In the genomic region with DNA sequence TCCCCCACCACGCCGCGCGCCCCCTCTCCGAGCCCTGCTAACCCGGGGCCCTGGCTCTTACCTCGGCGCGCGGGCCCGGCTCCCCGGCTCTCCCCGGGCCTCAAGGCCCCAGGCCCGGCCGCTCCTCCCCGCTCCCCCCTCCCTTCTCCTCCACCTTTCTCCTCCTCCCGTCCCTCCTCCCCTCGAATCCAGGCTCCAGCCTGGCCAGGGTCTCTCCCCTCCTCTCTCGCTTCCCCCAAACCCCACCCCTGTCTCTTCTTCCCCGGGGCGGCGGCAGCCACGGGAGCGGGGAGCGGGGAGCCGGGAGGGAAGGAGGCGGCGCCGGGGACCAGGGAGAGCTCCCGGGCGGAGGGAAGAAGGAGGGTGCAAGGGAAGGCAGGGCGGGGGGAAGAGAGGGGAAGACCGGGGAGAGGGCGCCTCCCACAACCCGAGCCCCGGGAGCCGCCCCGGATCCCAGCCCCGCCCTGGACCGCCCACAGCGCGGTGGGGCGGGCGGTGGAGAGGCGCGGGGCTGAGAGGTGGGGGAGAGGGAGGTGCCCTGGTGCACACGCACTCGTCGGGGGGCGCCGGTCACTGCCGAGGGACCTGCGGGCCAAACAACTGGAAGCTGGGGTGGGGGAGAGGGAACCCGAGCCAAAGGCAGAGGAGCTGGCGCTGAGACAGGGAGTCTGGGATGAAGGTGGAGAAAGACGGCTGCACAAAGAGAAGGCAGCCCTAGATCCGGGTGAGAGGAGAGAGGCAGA, we compare ENCODE assay signal across 1 cellular context.
A peak's percentile ranks its signal among the peaks of the same experiment; 100 is the strongest.
TF ChIP-seq lines count a peak whose summit lies in the region.

GABBR1 (minus strand) TSS at position 395 of the 743 bp plus-strand sequence. CDS start 798 bp downstream, outside the sequence.

TF ChIP-seq in K562, 482 proteins besides CTCF, POLR2A, EP300 and RAD21 (continued from another document and continues in another):
- TF ChIP-seq CHD7 (IDR thresholded peaks at IDR 0.05; ENCODE audit: low read depth, low read length) (no peak), NCOA1 (IDR thresholded peaks at IDR 0.05; ENCODE audit: low read depth) (0 out of 2 replicates have a peak, but pooled peaks have one; percentile 7), STAG1 (CRISPR knock-in tag; IDR thresholded peaks at IDR 0.05; ENCODE audit: borderline replicate concordance) (no peak), SOX6 (IDR thresholded peaks at IDR 0.05) (no peak), MED1 (CRISPR knock-in tag; IDR thresholded peaks at IDR 0.05; ENCODE audit: borderline replicate concordance) (no peak), ZNF217 (CRISPR knock-in tag; IDR thresholded peaks at IDR 0.05) (no peak), ZBTB11 (CRISPR knock-in tag; IDR thresholded peaks at IDR 0.05) (peak in 1 of 3 experiments; percentile 43; a peak in 1 of 6 replicates), FOXM1 (IDR thresholded peaks at IDR 0.05; ENCODE audit: low read depth) (no peak), FOXM1 (CRISPR knock-in tag; IDR thresholded peaks at IDR 0.05; ENCODE audit: low read depth) (0 out of 2 replicates have a peak, but pooled peaks have one; percentile 4), NUFIP1 (IDR thresholded peaks at IDR 0.05; ENCODE audit: partially characterized antibody) (no peak), ZNF830 (CRISPR knock-in tag; IDR thresholded peaks at IDR 0.05) (no peak), MTA3 (IDR thresholded peaks at IDR 0.05; ENCODE audit: borderline replicate concordance) (0 out of 2 replicates have a peak, but pooled peaks have one; percentile 13), TCF3 (CRISPR knock-in tag; IDR thresholded peaks at IDR 0.05) (no peak), ZNF408 (CRISPR knock-in tag; IDR thresholded peaks at IDR 0.05; ENCODE audit: low read depth) (no peak), HDAC6 (IDR thresholded peaks at IDR 0.05; ENCODE audit: low read depth, low read length) (no peak), MXI1 (IDR thresholded peaks at IDR 0.05; ENCODE audit: low read depth, low read length) (no peak), RB1 (IDR thresholded peaks at IDR 0.05; ENCODE audit: low read depth) (0 out of 2 replicates have a peak, but pooled peaks have one; percentile 40), ZNF347 (CRISPR knock-in tag; IDR thresholded peaks at IDR 0.05; ENCODE audit: low read depth) (no peak), IFI16 (CRISPR knock-in tag; IDR thresholded peaks at IDR 0.05) (no peak), ZFX (CRISPR knock-in tag; IDR thresholded peaks at IDR 0.05) (peak; percentile 68), ZEB2 (IDR thresholded peaks at IDR 0.05) (no peak; the same call in 1 of the 2 replicates), ZNF75A (CRISPR knock-in tag; IDR thresholded peaks at IDR 0.05) (no peak)
- TF ChIP-seq, protein P1, sequence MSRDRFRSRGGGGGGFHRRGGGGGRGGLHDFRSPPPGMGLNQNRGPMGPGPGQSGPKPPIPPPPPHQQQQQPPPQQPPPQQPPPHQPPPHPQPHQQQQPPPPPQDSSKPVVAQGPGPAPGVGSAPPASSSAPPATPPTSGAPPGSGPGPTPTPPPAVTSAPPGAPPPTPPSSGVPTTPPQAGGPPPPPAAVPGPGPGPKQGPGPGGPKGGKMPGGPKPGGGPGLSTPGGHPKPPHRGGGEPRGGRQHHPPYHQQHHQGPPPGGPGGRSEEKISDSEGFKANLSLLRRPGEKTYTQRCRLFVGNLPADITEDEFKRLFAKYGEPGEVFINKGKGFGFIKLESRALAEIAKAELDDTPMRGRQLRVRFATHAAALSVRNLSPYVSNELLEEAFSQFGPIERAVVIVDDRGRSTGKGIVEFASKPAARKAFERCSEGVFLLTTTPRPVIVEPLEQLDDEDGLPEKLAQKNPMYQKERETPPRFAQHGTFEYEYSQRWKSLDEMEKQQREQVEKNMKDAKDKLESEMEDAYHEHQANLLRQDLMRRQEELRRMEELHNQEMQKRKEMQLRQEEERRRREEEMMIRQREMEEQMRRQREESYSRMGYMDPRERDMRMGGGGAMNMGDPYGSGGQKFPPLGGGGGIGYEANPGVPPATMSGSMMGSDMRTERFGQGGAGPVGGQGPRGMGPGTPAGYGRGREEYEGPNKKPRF (IDR thresholded peaks at IDR 0.05; ENCODE audit: low read depth, low read length), result no peak
- TF ChIP-seq, protein P2, sequence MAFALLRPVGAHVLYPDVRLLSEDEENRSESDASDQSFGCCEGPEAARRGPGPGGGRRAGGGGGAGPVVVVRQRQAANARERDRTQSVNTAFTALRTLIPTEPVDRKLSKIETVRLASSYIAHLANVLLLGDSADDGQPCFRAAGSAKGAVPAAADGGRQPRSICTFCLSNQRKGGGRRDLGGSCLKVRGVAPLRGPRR (CRISPR knock-in tag; IDR thresholded peaks at IDR 0.05), result no peak
- TF ChIP-seq, protein P3, sequence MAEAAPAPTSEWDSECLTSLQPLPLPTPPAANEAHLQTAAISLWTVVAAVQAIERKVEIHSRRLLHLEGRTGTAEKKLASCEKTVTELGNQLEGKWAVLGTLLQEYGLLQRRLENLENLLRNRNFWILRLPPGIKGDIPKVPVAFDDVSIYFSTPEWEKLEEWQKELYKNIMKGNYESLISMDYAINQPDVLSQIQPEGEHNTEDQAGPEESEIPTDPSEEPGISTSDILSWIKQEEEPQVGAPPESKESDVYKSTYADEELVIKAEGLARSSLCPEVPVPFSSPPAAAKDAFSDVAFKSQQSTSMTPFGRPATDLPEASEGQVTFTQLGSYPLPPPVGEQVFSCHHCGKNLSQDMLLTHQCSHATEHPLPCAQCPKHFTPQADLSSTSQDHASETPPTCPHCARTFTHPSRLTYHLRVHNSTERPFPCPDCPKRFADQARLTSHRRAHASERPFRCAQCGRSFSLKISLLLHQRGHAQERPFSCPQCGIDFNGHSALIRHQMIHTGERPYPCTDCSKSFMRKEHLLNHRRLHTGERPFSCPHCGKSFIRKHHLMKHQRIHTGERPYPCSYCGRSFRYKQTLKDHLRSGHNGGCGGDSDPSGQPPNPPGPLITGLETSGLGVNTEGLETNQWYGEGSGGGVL (CRISPR knock-in tag; IDR thresholded peaks at IDR 0.05), result no peak
- TF ChIP-seq, protein P4, sequence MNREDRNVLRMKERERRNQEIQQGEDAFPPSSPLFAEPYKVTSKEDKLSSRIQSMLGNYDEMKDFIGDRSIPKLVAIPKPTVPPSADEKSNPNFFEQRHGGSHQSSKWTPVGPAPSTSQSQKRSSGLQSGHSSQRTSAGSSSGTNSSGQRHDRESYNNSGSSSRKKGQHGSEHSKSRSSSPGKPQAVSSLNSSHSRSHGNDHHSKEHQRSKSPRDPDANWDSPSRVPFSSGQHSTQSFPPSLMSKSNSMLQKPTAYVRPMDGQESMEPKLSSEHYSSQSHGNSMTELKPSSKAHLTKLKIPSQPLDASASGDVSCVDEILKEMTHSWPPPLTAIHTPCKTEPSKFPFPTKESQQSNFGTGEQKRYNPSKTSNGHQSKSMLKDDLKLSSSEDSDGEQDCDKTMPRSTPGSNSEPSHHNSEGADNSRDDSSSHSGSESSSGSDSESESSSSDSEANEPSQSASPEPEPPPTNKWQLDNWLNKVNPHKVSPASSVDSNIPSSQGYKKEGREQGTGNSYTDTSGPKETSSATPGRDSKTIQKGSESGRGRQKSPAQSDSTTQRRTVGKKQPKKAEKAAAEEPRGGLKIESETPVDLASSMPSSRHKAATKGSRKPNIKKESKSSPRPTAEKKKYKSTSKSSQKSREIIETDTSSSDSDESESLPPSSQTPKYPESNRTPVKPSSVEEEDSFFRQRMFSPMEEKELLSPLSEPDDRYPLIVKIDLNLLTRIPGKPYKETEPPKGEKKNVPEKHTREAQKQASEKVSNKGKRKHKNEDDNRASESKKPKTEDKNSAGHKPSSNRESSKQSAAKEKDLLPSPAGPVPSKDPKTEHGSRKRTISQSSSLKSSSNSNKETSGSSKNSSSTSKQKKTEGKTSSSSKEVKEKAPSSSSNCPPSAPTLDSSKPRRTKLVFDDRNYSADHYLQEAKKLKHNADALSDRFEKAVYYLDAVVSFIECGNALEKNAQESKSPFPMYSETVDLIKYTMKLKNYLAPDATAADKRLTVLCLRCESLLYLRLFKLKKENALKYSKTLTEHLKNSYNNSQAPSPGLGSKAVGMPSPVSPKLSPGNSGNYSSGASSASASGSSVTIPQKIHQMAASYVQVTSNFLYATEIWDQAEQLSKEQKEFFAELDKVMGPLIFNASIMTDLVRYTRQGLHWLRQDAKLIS (CRISPR knock-in tag; IDR thresholded peaks at IDR 0.05), result no peak
